Comparison of ENCODE assay signal across 17 cellular contexts in genomic region chr17:50431219-50431618, GRCh38. TPM values are rescaled to one million over a fixed set of nuclear protein-coding genes. Genes with fewer than 3 reads are reported as not detected.
A peak's percentile ranks its signal among the peaks of the same experiment; 100 is the strongest.
DNase-seq lines count a peak whose midpoint lies in the region; TF ChIP-seq lines count a peak whose summit lies in the region.
"Had no signal": no experiment of that assay in that cellular context is flagged by ENCODE, and none has a peak within 500 bp of the region (broad histone marks: within the 10 kb centered on the region; RNA-seq: fewer than 3 reads in every experiment).

No MANE protein-coding gene starts in this region.

- no peaks in the 10 kb centered on the region for H3K9me2 ChIP-seq in PC-9 (ENCODE audit: insufficient read depth)

- peaks cover 19% of the 10 kb centered on the region for H4K20me1 ChIP-seq in PC-9 (ENCODE audit: insufficient read depth)

- H3K27me3 ChIP-seq in HAP-1 (ENCODE audit: low read depth) (no peaks in the 10 kb centered on the region), PC-9 (ENCODE audit: insufficient read depth, low read depth) (no peaks in the 10 kb centered on the region), skeletal muscle tissue (ENCODE audit: control insufficient read depth in 3 of 3, insufficient read depth in 3 of 3, low read length in 3 of 3) (no peaks in the 10 kb centered on the region)
- H3K27me3 ChIP-seq: SJSA1 had no signal

- H3K9me3 Mint-ChIP-seq in mesothelial cell of epicardium: no peaks in the 10 kb centered on the region
- H3K9me3 Mint-ChIP-seq: CD4-positive, alpha-beta T cell had no signal

- CTCF ChIA-PET in PC-9 (lab: Charles Lee): interaction anchor here (0.7 to 0.9 kb wide), 2 partner anchors 34 to 48 kb away, joined by 3 read pairs; partner anchors contain the start of gene LRRC59

- peaks cover 2% of the 10 kb centered on the region for H3K36me3 Mint-ChIP-seq in mesothelial cell of epicardium

- H3F3A ChIP-seq in PC-9 (ENCODE audit: insufficient read depth, low read depth): peaks cover 28% of the 10 kb centered on the region

- peak overlapping the region; percentile 37 for H3K27ac Mint-ChIP-seq in mesothelial cell of epicardium
- H3K27ac Mint-ChIP-seq: B cell; CD4-positive, alpha-beta T cell had no signal

- in situ Hi-C loops in HAP-1 (cut with MboI; ENCODE audit: low sequenced_read_pairs): no loop called here

- H3K27ac ChIP-seq in PC-9: peak overlapping the region; percentile 16; the same call in 1 of the 2 replicates
- peak overlapping the region; percentile 75 for H3K27ac ChIP-seq in skeletal muscle tissue (ENCODE audit: low read depth, low read length)
- H3K27ac ChIP-seq: SJSA1 had no signal

- H3K36me3 ChIP-seq in HAP-1 (replicated peaks) (no peaks in the 10 kb centered on the region), PC-9 (ENCODE audit: low read depth) (peaks cover 14% of the 10 kb centered on the region), skeletal muscle tissue (ENCODE audit: control insufficient read depth in 3 of 3, insufficient read depth in 3 of 3, low read length in 3 of 3) (peaks cover 0 to 4% (median 1%) of the 10 kb centered on the region in 3 donors)
- H3K36me3 ChIP-seq: SJSA1 had no signal

- H3K9ac ChIP-seq in skeletal muscle tissue (ENCODE audit: low read depth in 1 of 3, low read length in 3 of 3): peak overlapping the region in 1 of 3 donors; percentile 3

- DNase-seq in HAP-1 (ENCODE audit: low spot score in 2 of 2) (peak; percentile 10 to 20), PC-9 (peak in 1 of 2 experiments; percentile 79), mesothelial cell of epicardium (ENCODE audit: low spot score in 2 of 2, unreplicated experiment in 2 of 2) (no peak), HK-2 (ENCODE audit: unreplicated experiment) (no peak), NCI-H82 treated with DMSO at 0.1 percent for 48 hours (lab: John Stamatoyannopoulos, UW; ENCODE audit: unreplicated experiment) (no peak), DMS79 (lab: John Stamatoyannopoulos, UW) (no peak)
- DNase-seq: ACHN; CD4-positive, alpha-beta T cell; MM.1S; NCI-H187 treated with DMSO at 0.1 percent for 48 hours; NCI-H2171 treated with DMSO at 0.1 percent for 48 hours; RPMI8226; SW 1271 had no signal

- no peaks in the 10 kb centered on the region; the same call in 1 of the 2 replicates for H3K4me1 ChIP-seq in HAP-1
- peaks cover 47% of the 10 kb centered on the region for H3K4me1 ChIP-seq in PC-9 (replicated peaks; ENCODE audit: insufficient read depth)
- H3K4me1 ChIP-seq in skeletal muscle tissue (ENCODE audit: control insufficient read depth in 3 of 3, insufficient read depth in 3 of 3, low read length in 3 of 3): peaks cover 54 to 64% (median 58%) of the 10 kb centered on the region in 3 donors

- H3K9me3 ChIP-seq in HAP-1 (no peaks in the 10 kb centered on the region), PC-9 (ENCODE audit: insufficient read depth, low read depth) (no peaks in the 10 kb centered on the region), skeletal muscle tissue (ENCODE audit: control insufficient read depth in 3 of 3, low read length in 3 of 3) (no peaks in the 10 kb centered on the region)
- H3K9me3 ChIP-seq: SJSA1 had no signal

- H3K4me3 Mint-ChIP-seq in mesothelial cell of epicardium: no peak overlapping the region
- H3K4me3 Mint-ChIP-seq: B cell; CD4-positive, alpha-beta T cell had no signal

- no peaks in the 10 kb centered on the region for H3K27me3 Mint-ChIP-seq in mesothelial cell of epicardium (ENCODE audit: low read depth)
- H3K27me3 Mint-ChIP-seq: B cell; CD4-positive, alpha-beta T cell had no signal

- peaks cover 71% of the 10 kb centered on the region for H3K79me2 ChIP-seq in PC-9 (ENCODE audit: low read depth)

- no TSS peak for BruUV-seq in PC-9 (replicated peaks; lab: Mats Ljungman, UMichigan)

- H3K4me3 ChIP-seq in HAP-1 (no peak overlapping the region), PC-9 (peak overlapping the region; percentile 15; the same call in 1 of the 2 replicates), skeletal muscle tissue (ENCODE audit: low read length in 3 of 3) (no peak overlapping the region)
- H3K4me3 ChIP-seq: SJSA1 had no signal

- no peak for TF ChIP-seq CTCF in PC-9 (conservative IDR thresholded peaks at IDR 0.05)
- TF ChIP-seq CTCF in mesothelial cell of epicardium (IDR thresholded peaks at IDR 0.05; ENCODE audit: unreplicated experiment): no peak

- H2AFZ ChIP-seq in PC-9: no peak overlapping the region

- H3K4me2 ChIP-seq in PC-9: peak overlapping the region; percentile 54

- peaks cover 45% of the 10 kb centered on the region for H3K4me1 Mint-ChIP-seq in mesothelial cell of epicardium

- intact Hi-C loops in PC-9 (cut with micrococcal nuclease; ENCODE audit: unreplicated experiment): no loop called here

- POLR2A ChIA-PET in PC-9 (lab: Charles Lee; ENCODE audit: unreplicated experiment): interaction anchor here (0.6 to 0.7 kb wide), 2 partner anchors 369 to 471 kb away, joined by 5 to 9 read pairs; no protein-coding TSS in a partner anchor

RNA-seq across cellular contexts. Expression of gene ACSF2, which starts 5.2 kb away (rescaled TPM):
- 149 and 154 TPM in 2 replicates for total RNA-seq in PC-9 (2021)
- total RNA-seq in mesothelial cell of epicardium: 107 to 113 TPM (median 112 TPM) in 3 replicates
- total RNA-seq in skeletal muscle tissue: 51.1 TPM

RNA-seq across cellular contexts. Expression of gene LRRC59, which starts 33.9 kb away (rescaled TPM):
- total RNA-seq in PC-9 (2021) (72.9 and 102 TPM in 2 replicates), mesothelial cell of epicardium (60.7 to 65.1 TPM (median 63.5 TPM) in 3 replicates), skeletal muscle tissue (43.3 TPM)

RNA-seq across cellular contexts. Expression of gene CHAD, which starts 37.5 kb away (rescaled TPM):
- total RNA-seq in PC-9 (2021) (not detected in 2 replicates), mesothelial cell of epicardium (not detected in 3 replicates), skeletal muscle tissue (1.6 TPM)
- total RNA-seq: CD4-positive, alpha-beta T cell; NCI-H460; SJSA1 had no signal

RNA-seq across cellular contexts. Expression of gene RSAD1, which starts 47.4 kb away (rescaled TPM):
- total RNA-seq in PC-9 (2021) (14.8 and 15.1 TPM in 2 replicates), mesothelial cell of epicardium (40.1 to 40.8 TPM (median 40.7 TPM) in 3 replicates), skeletal muscle tissue (12.0 TPM)

RNA-seq across cellular contexts. Expression of gene EME1, which starts 58.2 kb away (rescaled TPM):
- total RNA-seq in PC-9 (2021) (18.2 and 21.0 TPM in 2 replicates), mesothelial cell of epicardium (7.8 to 11.6 TPM (median 10.3 TPM) in 3 replicates), skeletal muscle tissue (2.1 TPM)

Comparison
In these comparisons a context has a peak if more than half of its experiments do, and no peak if none do; other contexts are left out.
1. DNase-seq: peak in HAP-1 (2 of 2); none in mesothelial cell of epicardium (0 of 2), HK-2 (single experiment), NCI-H82 treated with DMSO at 0.1 percent for 48 hours (single experiment) and DMS79 (single experiment).